In genomic region chr22:41996826-41997225, GRCh38 we compare ENCODE assay signal across 16 cellular contexts. TPM values are rescaled to one million over a fixed set of nuclear protein-coding genes. Genes with fewer than 3 reads are reported as not detected.
A peak's percentile ranks its signal among the peaks of the same experiment; 100 is the strongest.
DNase-seq lines count a peak whose midpoint lies in the region; ATAC-seq, FAIRE-seq and TF ChIP-seq lines count a peak whose summit lies in the region.
"Had no signal": no experiment of that assay in that cellular context is flagged by ENCODE, and none has a peak within 500 bp of the region (broad histone marks: within the 10 kb centered on the region; RNA-seq: fewer than 3 reads in every experiment).

No MANE protein-coding gene starts in this region.

- no TSS peak for BruUV-seq in HepG2 (replicated peaks; lab: Mats Ljungman, UMichigan)

- intact Hi-C loops in dendritic cell treated with granulocyte-macrophage colony-stimulating factor and Interleukin-4, amounts not matched to agents 40 ng/mL and 50 ng/mL, for 4 days (cut with micrococcal nuclease): no loop called here
- intact Hi-C loops in posterior vena cava (cut with DNase I) (no loop called here), ovary (cut with DNase I) (no loop called here), HepG2 (cut with micrococcal nuclease; ENCODE audit: unreplicated experiment) (no loop called here)

- TF ChIP-seq POLR2A in ovary (IDR thresholded peaks at IDR 0.05): no peak
- TF ChIP-seq POLR2A in HepG2 (IDR thresholded peaks at IDR 0.05; ENCODE audit: insufficient read depth in 1 of 2, low read depth in 2 of 2, low read length in 2 of 2): no peak

- H3K27me3 Mint-ChIP-seq in dendritic cell treated with granulocyte-macrophage colony-stimulating factor and Interleukin-4, amounts not matched to agents 40 ng/mL and 50 ng/mL, for 4 days: peaks cover 35% of the 10 kb centered on the region
- H3K27me3 Mint-ChIP-seq: CD4-positive, alpha-beta memory T cell had no signal

- no peaks in the 10 kb centered on the region for H3K79me2 ChIP-seq in HepG2 (ENCODE audit: insufficient read depth, low read length)

- CTCF ChIA-PET in HepG2 (lab: Yijun Ruan, JAX; ENCODE audit: low intra/inter-chr PET ratio, low total read pairs): no interaction called here

- H4K20me1 ChIP-seq in HepG2 (ENCODE audit: insufficient read depth, low read length): no peaks in the 10 kb centered on the region

- H3K27me3 ChIP-seq in ovary (no peaks in the 10 kb centered on the region), HepG2 (ENCODE audit: control insufficient read depth in 1 of 2, insufficient read depth in 2 of 2, low read length in 2 of 2) (peaks cover 3 to 27% of the 10 kb centered on the region in 2 experiments; a peak in 4 of 5 replicates)

- H3K4me3 Mint-ChIP-seq in dendritic cell treated with granulocyte-macrophage colony-stimulating factor and Interleukin-4, amounts not matched to agents 40 ng/mL and 50 ng/mL, for 4 days: no peak overlapping the region
- H3K4me3 Mint-ChIP-seq: H9 had no signal

- POLR2A ChIA-PET in HepG2 (lab: Yijun Ruan, JAX): no interaction called here

- peaks cover 54% of the 10 kb centered on the region for H3K4me1 Mint-ChIP-seq in dendritic cell treated with granulocyte-macrophage colony-stimulating factor and Interleukin-4, amounts not matched to agents 40 ng/mL and 50 ng/mL, for 4 days (ENCODE audit: low read depth)

- no peak for FAIRE-seq in HepG2 (lab: Jason Lieb, UNC)
- FAIRE-seq: A204.1, GM12878, H1 had no signal

- H3K9me3 ChIP-seq in ovary (peaks cover 0 to 5% of the 10 kb centered on the region in 2 donors), HepG2 (ENCODE audit: low read length) (no peaks in the 10 kb centered on the region)

- DNase-seq in D341Med (ENCODE audit: low spot score) (peak; percentile 11), posterior vena cava (ENCODE audit: low spot score) (peak; percentile 19), NCI-H446 (lab: John Stamatoyannopoulos, UW) (no peak), ovary (no peak), HepG2 (ENCODE audit: low spot score) (no peak)
- DNase-seq: ACHN; AML-193; CD4-positive, alpha-beta memory T cell; DMS79 treated with DMSO at 0.1 percent for 48 hours; GF-D8; H9 had no signal

- H3K36me3 Mint-ChIP-seq in dendritic cell treated with granulocyte-macrophage colony-stimulating factor and Interleukin-4, amounts not matched to agents 40 ng/mL and 50 ng/mL, for 4 days (ENCODE audit: low read depth): peaks cover 19% of the 10 kb centered on the region

- in situ Hi-C loops in HepG2 (cut with HindIII; ENCODE audit: extremely low pct_ligation_motif_present, low pct_unique_long_range_greater_than_20kb): no loop called here

- no peak overlapping the region for H3K9ac ChIP-seq in HepG2 (ENCODE audit: insufficient read depth, low read depth, low read length)

- TF ChIP-seq RAD21 in HepG2 (CRISPR knock-in tag; IDR thresholded peaks at IDR 0.05): no peak

- H3K27ac ChIP-seq in ovary (no peak overlapping the region), HepG2 (ENCODE audit: extremely low read length, insufficient read depth, low read length) (no peak overlapping the region)
- H3K27ac ChIP-seq: C4-2B had no signal

- TF ChIP-seq EP300 in ovary (IDR thresholded peaks at IDR 0.05): no peak
- no peak for TF ChIP-seq EP300 in HepG2 (IDR thresholded peaks at IDR 0.05; ENCODE audit: low read depth in 2 of 2, low read length in 2 of 2)
- TF ChIP-seq EP300 in HepG2 (CRISPR knock-in tag; IDR thresholded peaks at IDR 0.05; ENCODE audit: borderline replicate concordance): no peak

- no peak overlapping the region for H2AFZ ChIP-seq in HepG2 (ENCODE audit: low read length)

- 82 to 85% (median 83%) methylated on average over 5 of the region's 5 CpGs for WGBS in ovary, 3 donors
- WGBS in HepG2 (ENCODE audit: low lambda C conversion rate): 55% methylated on average over 4 of the region's 5 CpGs

- H3K27ac Mint-ChIP-seq in dendritic cell treated with granulocyte-macrophage colony-stimulating factor and Interleukin-4, amounts not matched to agents 40 ng/mL and 50 ng/mL, for 4 days: peak overlapping the region; percentile 22

- H3K36me3 ChIP-seq in ovary (no peaks in the 10 kb centered on the region), HepG2 (replicated peaks in 1 of 2; ENCODE audit: control insufficient read depth in 1 of 2, insufficient read depth in 2 of 2, low read length in 2 of 2) (no peaks in the 10 kb centered on the region)

- H3K4me2 ChIP-seq in HepG2 (ENCODE audit: low read depth, low read length): no peak overlapping the region

- H3K4me3 ChIP-seq in ovary (no peak overlapping the region), HepG2 (replicated peaks in 1 of 3; ENCODE audit: insufficient read depth in 1 of 3, low read depth in 2 of 3, low read length in 3 of 3) (no peak overlapping the region)
- H3K4me3 ChIP-seq: GM12878 had no signal

- H3K9me3 Mint-ChIP-seq in dendritic cell treated with granulocyte-macrophage colony-stimulating factor and Interleukin-4, amounts not matched to agents 40 ng/mL and 50 ng/mL, for 4 days: no peaks in the 10 kb centered on the region
- H3K9me3 Mint-ChIP-seq: H9 had no signal

- no peak for TF ChIP-seq CTCF in ovary (IDR thresholded peaks at IDR 0.05)
- no peak for TF ChIP-seq CTCF in HepG2 (CRISPR knock-in tag; IDR thresholded peaks at IDR 0.05)

- no peak for ATAC-seq in HepG2
- ATAC-seq: GM12878 had no signal

- H3K4me1 ChIP-seq in ovary (ENCODE audit: insufficient read depth) (peaks cover 6% of the 10 kb centered on the region), HepG2 (ENCODE audit: insufficient read depth, low read length) (no peaks in the 10 kb centered on the region)

RNA-seq across cellular contexts. Expression of gene WBP2NL, which starts 1.8 kb away (rescaled TPM):
- total RNA-seq in posterior vena cava: 1 to 10 TPM; 1.1 to 1.2 TPM
- total RNA-seq in ovary: 1 to 10 TPM; 2.4 to 4.5 (median 3.0) TPM
- 1 to 10 TPM in 1 of 2 donors, under 1 TPM in 1; 0.48 to 1.2 TPM for polyA plus RNA-seq in ovary
- total RNA-seq in HepG2 (2016; rRNA removed; fragmentation: Illumina TruSeq; extraction: Trizol): not detected in 2 replicates
- total RNA-seq in HepG2 (2016; cell fraction: cytosol; rRNA removed; fragmentation: Illumina TruSeq; extraction: Trizol; ENCODE audit: low read depth): not detected in 2 replicates
- not detected in 2 replicates for total RNA-seq in HepG2 (2016; cell fraction: insoluble cytoplasmic fraction; rRNA removed; fragmentation: Illumina TruSeq; extraction: Trizol)
- total RNA-seq in HepG2 (2016; cell fraction: membrane; rRNA removed; fragmentation: Illumina TruSeq; extraction: Trizol): not detected in 2 replicates
- total RNA-seq in HepG2 (2016; cell fraction: nucleus; rRNA removed; fragmentation: Illumina TruSeq; extraction: Trizol): not detected in 2 replicates
- not detected in 2 replicates for polyA plus RNA-seq in HepG2 (2011; rRNA removed)
- not detected in 2 replicates for polyA plus RNA-seq in HepG2 (2011; cell fraction: cytosol; rRNA removed)
- not detected in 2 replicates for polyA plus RNA-seq in HepG2 (2011; cell fraction: nucleus; rRNA removed)
- not detected in 2 replicates for polyA plus RNA-seq in HepG2 (2012)
- polyA plus RNA-seq in HepG2 (2016; cell fraction: cytosol; fragmentation: Illumina TruSeq; extraction: Trizol; ENCODE audit: low read depth): not detected in 2 replicates
- not detected in 2 replicates for polyA plus RNA-seq in HepG2 (2016; cell fraction: insoluble cytoplasmic fraction; fragmentation: Illumina TruSeq; extraction: Trizol; ENCODE audit: low read depth)
- polyA plus RNA-seq in HepG2 (2016; cell fraction: membrane; fragmentation: Illumina TruSeq; extraction: Trizol; ENCODE audit: low read depth): not detected in 2 replicates
- polyA plus RNA-seq in HepG2 (2016; cell fraction: nucleus; fragmentation: Illumina TruSeq; extraction: Trizol; ENCODE audit: insufficient read depth, low read depth): not detected in 2 replicates
- polyA minus RNA-seq in HepG2 (2011; rRNA and poly(A)+ RNA removed; ENCODE audit: low replicate concordance): 0.96 TPM in 1 of 2 replicates, not detected in the other
- polyA minus RNA-seq in HepG2 (2011; cell fraction: cytosol; rRNA and poly(A)+ RNA removed): not detected in 2 replicates
- not detected in 2 replicates for polyA minus RNA-seq in HepG2 (2011; cell fraction: nucleus; rRNA and poly(A)+ RNA removed)
- total RNA-seq: H1 had no signal
- polyA plus RNA-seq: H1 had no signal

RNA-seq across cellular contexts. Expression of gene SEPTIN3, which starts 27.6 kb away (rescaled TPM):
- total RNA-seq in posterior vena cava (under 1 TPM; 0.14 to 0.23 TPM), ovary (1 to 10 TPM in 1 of 7 donors, under 1 TPM in 5, not detected in 1; 0.11 to 1.4 (median 0.23) TPM), HepG2 (2016; rRNA removed; fragmentation: Illumina TruSeq; extraction: Trizol) (not detected in 2 replicates)
- polyA plus RNA-seq in ovary (under 1 TPM; 0.12 to 0.78 TPM), HepG2 (2011; rRNA removed) (0.04 and 0.08 TPM in 2 replicates)
- total RNA-seq in HepG2 (2016; cell fraction: cytosol; rRNA removed; fragmentation: Illumina TruSeq; extraction: Trizol; ENCODE audit: low read depth): not detected in 2 replicates
- not detected in 2 replicates for total RNA-seq in HepG2 (2016; cell fraction: insoluble cytoplasmic fraction; rRNA removed; fragmentation: Illumina TruSeq; extraction: Trizol)
- 0.03 TPM in 1 of 2 replicates, not detected in the other for total RNA-seq in HepG2 (2016; cell fraction: membrane; rRNA removed; fragmentation: Illumina TruSeq; extraction: Trizol)
- total RNA-seq in HepG2 (2016; cell fraction: nucleus; rRNA removed; fragmentation: Illumina TruSeq; extraction: Trizol): not detected in 2 replicates
- 0.01 and 0.04 TPM in 2 replicates for polyA plus RNA-seq in HepG2 (2011; cell fraction: cytosol; rRNA removed)
- polyA plus RNA-seq in HepG2 (2011; cell fraction: nucleus; rRNA removed): 0.14 TPM in 1 of 2 replicates, not detected in the other
- polyA plus RNA-seq in HepG2 (2012): 0.08 TPM in 1 of 2 replicates, not detected in the other
- polyA plus RNA-seq in HepG2 (2016; cell fraction: cytosol; fragmentation: Illumina TruSeq; extraction: Trizol; ENCODE audit: low read depth): not detected in 2 replicates
- 0.07 TPM in 1 of 2 replicates, not detected in the other for polyA plus RNA-seq in HepG2 (2016; cell fraction: insoluble cytoplasmic fraction; fragmentation: Illumina TruSeq; extraction: Trizol; ENCODE audit: low read depth)
- 0.07 TPM in 1 of 2 replicates, not detected in the other for polyA plus RNA-seq in HepG2 (2016; cell fraction: membrane; fragmentation: Illumina TruSeq; extraction: Trizol; ENCODE audit: low read depth)
- polyA plus RNA-seq in HepG2 (2016; cell fraction: nucleus; fragmentation: Illumina TruSeq; extraction: Trizol; ENCODE audit: insufficient read depth, low read depth): 0.09 TPM in 1 of 2 replicates, not detected in the other
- 0.04 and 2.7 TPM in 2 replicates for polyA minus RNA-seq in HepG2 (2011; rRNA and poly(A)+ RNA removed; ENCODE audit: low replicate concordance)
- polyA minus RNA-seq in HepG2 (2011; cell fraction: cytosol; rRNA and poly(A)+ RNA removed): not detected in 2 replicates
- polyA minus RNA-seq in HepG2 (2011; cell fraction: nucleus; rRNA and poly(A)+ RNA removed): not detected in 2 replicates
- polyA plus RNA-seq: CD4-positive, alpha-beta memory T cell had no signal

RNA-seq across cellular contexts. Expression of gene CENPM, which starts 49.9 kb away (rescaled TPM):
- total RNA-seq in posterior vena cava (not detected), ovary (1 to 10 TPM in 4 of 7 donors, under 1 TPM in 1, not detected in 2; 0.25 to 8.0 (median 1.8) TPM), HepG2 (2016; rRNA removed; fragmentation: Illumina TruSeq; extraction: Trizol) (37.3 and 41.8 TPM in 2 replicates)
- polyA plus RNA-seq in ovary (1 to 10 TPM in 1 of 2 donors, not detected in 1; 1.0 TPM), HepG2 (2011; rRNA removed) (10.6 and 11.2 TPM in 2 replicates)
- total RNA-seq in HepG2 (2016; cell fraction: cytosol; rRNA removed; fragmentation: Illumina TruSeq; extraction: Trizol; ENCODE audit: low read depth): 13.0 and 13.7 TPM in 2 replicates
- 37.1 and 38.5 TPM in 2 replicates for total RNA-seq in HepG2 (2016; cell fraction: insoluble cytoplasmic fraction; rRNA removed; fragmentation: Illumina TruSeq; extraction: Trizol)
- 17.3 and 25.3 TPM in 2 replicates for total RNA-seq in HepG2 (2016; cell fraction: membrane; rRNA removed; fragmentation: Illumina TruSeq; extraction: Trizol)
- total RNA-seq in HepG2 (2016; cell fraction: nucleus; rRNA removed; fragmentation: Illumina TruSeq; extraction: Trizol): 25.4 and 26.0 TPM in 2 replicates
- polyA plus RNA-seq in HepG2 (2011; cell fraction: cytosol; rRNA removed): 6.7 and 15.2 TPM in 2 replicates
- polyA plus RNA-seq in HepG2 (2011; cell fraction: nucleus; rRNA removed): 15.5 and 21.0 TPM in 2 replicates
- 4.9 and 8.1 TPM in 2 replicates for polyA plus RNA-seq in HepG2 (2012)
- 11.6 and 12.9 TPM in 2 replicates for polyA plus RNA-seq in HepG2 (2016; cell fraction: cytosol; fragmentation: Illumina TruSeq; extraction: Trizol; ENCODE audit: low read depth)
- 35.7 and 42.0 TPM in 2 replicates for polyA plus RNA-seq in HepG2 (2016; cell fraction: insoluble cytoplasmic fraction; fragmentation: Illumina TruSeq; extraction: Trizol; ENCODE audit: low read depth)
- polyA plus RNA-seq in HepG2 (2016; cell fraction: membrane; fragmentation: Illumina TruSeq; extraction: Trizol; ENCODE audit: low read depth): 15.9 TPM in 2 replicates
- 29.0 and 31.5 TPM in 2 replicates for polyA plus RNA-seq in HepG2 (2016; cell fraction: nucleus; fragmentation: Illumina TruSeq; extraction: Trizol; ENCODE audit: insufficient read depth, low read depth)
- 31.7 and 74.0 TPM in 2 replicates for polyA minus RNA-seq in HepG2 (2011; rRNA and poly(A)+ RNA removed; ENCODE audit: low replicate concordance)
- 4.4 and 9.0 TPM in 2 replicates for polyA minus RNA-seq in HepG2 (2011; cell fraction: cytosol; rRNA and poly(A)+ RNA removed)
- 7.8 and 10.3 TPM in 2 replicates for polyA minus RNA-seq in HepG2 (2011; cell fraction: nucleus; rRNA and poly(A)+ RNA removed)

Comparison
In these comparisons a context has a peak if more than half of its experiments do, and no peak if none do; other contexts are left out.
1. DNase-seq: peak in D341Med (single experiment) and posterior vena cava (single experiment); none in NCI-H446 (0 of 2), ovary (0 of 5) and HepG2 (single experiment).